Comparison of ENCODE assay signal across 8 cellular contexts in genomic region chr19:4968462-4969291, GRCh38. TPM values are rescaled to one million over a fixed set of nuclear protein-coding genes. Genes with fewer than 3 reads are reported as not detected.
DNase-seq lines count a peak whose midpoint lies in the region; ATAC-seq, FAIRE-seq and TF ChIP-seq lines count a peak whose summit lies in the region.

KDM4B (plus strand) TSS chr19:4969113; CDS start chr19:5032891, 63,778 bp downstream.

- intact Hi-C loops in esophagus squamous epithelium (cut with DNase I), result no loop called here

- no peaks in the 10 kb centered on the region for H3K9me3 Mint-ChIP-seq in activated T-cell treated with anti-CD3 and anti-CD28 coated beads, Interleukin-2, amount 50 U/mL, for 72 hours
- no peaks in the 10 kb centered on the region for H3K9me3 Mint-ChIP-seq in naive B cell
- H3K9me3 Mint-ChIP-seq in stimulated activated memory B cell treated with anti-CD40 and anti-IgM and Interleukin-4, amounts not matched to agents 10 μg/mL and 1 μg/mL and 100 μg/mL, for 72 hours, result no peaks in the 10 kb centered on the region

- TF ChIP-seq CTCF in esophagus squamous epithelium (IDR thresholded peaks at IDR 0.05), result no peak

- peaks cover 36 to 51% (median 43%) of the 10 kb centered on the region in 3 donors for H3K4me1 ChIP-seq in esophagus squamous epithelium

- peak within 1 kb of the TSS; percentile 97 for H3K4me3 Mint-ChIP-seq in activated T-cell treated with anti-CD3 and anti-CD28 coated beads, Interleukin-2, amount 50 U/mL, for 72 hours
- peak within 1 kb of the TSS; percentile 88 to 97 (median 94) for H3K4me3 Mint-ChIP-seq in naive B cell
- H3K4me3 Mint-ChIP-seq in stimulated activated memory B cell treated with anti-CD40 and anti-IgM and Interleukin-4, amounts not matched to agents 10 μg/mL and 1 μg/mL and 100 μg/mL, for 72 hours, result peak within 1 kb of the TSS; percentile 91

- peak within 1 kb of the TSS; percentile 74 for H3K27ac Mint-ChIP-seq in activated T-cell treated with anti-CD3 and anti-CD28 coated beads, Interleukin-2, amount 50 U/mL, for 72 hours
- peak within 1 kb of the TSS; percentile 93 to 98 (median 96) for H3K27ac Mint-ChIP-seq in naive B cell
- H3K27ac Mint-ChIP-seq in stimulated activated memory B cell treated with anti-CD40 and anti-IgM and Interleukin-4, amounts not matched to agents 10 μg/mL and 1 μg/mL and 100 μg/mL, for 72 hours, result peak within 1 kb of the TSS; percentile 83

- H3K27me3 Mint-ChIP-seq in activated T-cell treated with anti-CD3 and anti-CD28 coated beads, Interleukin-2, amount 50 U/mL, for 72 hours (ENCODE audit: low read depth), result no peaks in the 10 kb centered on the region
- no peaks in the 10 kb centered on the region for H3K27me3 Mint-ChIP-seq in naive B cell
- H3K27me3 Mint-ChIP-seq in stimulated activated memory B cell treated with anti-CD40 and anti-IgM and Interleukin-4, amounts not matched to agents 10 μg/mL and 1 μg/mL and 100 μg/mL, for 72 hours, result no peaks in the 10 kb centered on the region

- H3K9me3 ChIP-seq in KOPT-K1 (ENCODE audit: insufficient read depth, low read length, poor library complexity, severe bottlenecking), result no peaks in the 10 kb centered on the region
- no peaks in the 10 kb centered on the region for H3K9me3 ChIP-seq in esophagus squamous epithelium

- ATAC-seq in GM21786 (IDR thresholded peaks at IDR 0.05; ENCODE audit: unreplicated experiment) (peak; percentile 89), naive B cell (ENCODE audit: low read depth in 2 of 2) (peak; percentile 87 to 89)
- peak; percentile 94 for ATAC-seq in activated T-cell treated with anti-CD3 and anti-CD28 coated beads, Interleukin-2, amount 50 U/mL, for 72 hours (replicated peaks in 1 of 2)
- peak; percentile 98 for ATAC-seq in stimulated activated memory B cell treated with anti-CD40 and anti-IgM and Interleukin-4, amounts not matched to agents 10 μg/mL and 1 μg/mL and 100 μg/mL, for 72 hours

- H3K27ac ChIP-seq in KOPT-K1 (ENCODE audit: low read depth, low read length, poor library complexity, severe bottlenecking) (peak within 1 kb of the TSS; percentile 30), esophagus squamous epithelium (peak within 1 kb of the TSS; percentile 85 to 92 (median 91))

- H3K27me3 ChIP-seq in esophagus squamous epithelium, result no peaks in the 10 kb centered on the region

- H3K36me3 ChIP-seq in KOPT-K1 (ENCODE audit: insufficient read depth, low read length) (peaks cover 34% of the 10 kb centered on the region), esophagus squamous epithelium (no peaks in the 10 kb centered on the region)

- WGBS in esophagus squamous epithelium, 2 donors, result 0 to 6% methylated on average over 8 to 9 of the region's 96 CpGs

- peak; percentile 99 for DNase-seq in DMS79 (lab: John Stamatoyannopoulos, UW)
- DNase-seq in RCC 7860 (ENCODE audit: low spot score), result peak; percentile 98
- DNase-seq in activated T-cell treated with anti-CD3 and anti-CD28 coated beads, Interleukin-2, amount 50 U/mL, for 72 hours, result peak; percentile 99 to 100
- peak; percentile 100 for DNase-seq in esophagus squamous epithelium (lab: John Stamatoyannopoulos, UW)
- peak; percentile 100 for DNase-seq in naive B cell

- peak in 3 of 4 donors; percentile 95 to 99 (median 96) for TF ChIP-seq POLR2A in esophagus squamous epithelium (IDR thresholded peaks at IDR 0.05)

- FAIRE-seq in RCC 7860 (lab: Jason Lieb, UNC), result peak; percentile 72

- peak within 1 kb of the TSS; percentile 51 to 76 (median 72) for H3K4me3 ChIP-seq in esophagus squamous epithelium

- peaks cover 50% of the 10 kb centered on the region for H3K4me1 Mint-ChIP-seq in activated T-cell treated with anti-CD3 and anti-CD28 coated beads, Interleukin-2, amount 50 U/mL, for 72 hours (ENCODE audit: low read depth)
- peaks cover 33 to 41% (median 33%) of the 10 kb centered on the region in 3 donors for H3K4me1 Mint-ChIP-seq in naive B cell
- H3K4me1 Mint-ChIP-seq in stimulated activated memory B cell treated with anti-CD40 and anti-IgM and Interleukin-4, amounts not matched to agents 10 μg/mL and 1 μg/mL and 100 μg/mL, for 72 hours, result peaks cover 44% of the 10 kb centered on the region

- H3K36me3 Mint-ChIP-seq in activated T-cell treated with anti-CD3 and anti-CD28 coated beads, Interleukin-2, amount 50 U/mL, for 72 hours (ENCODE audit: insufficient read depth in 2 of 2), result peaks cover 1 to 9% of the 10 kb centered on the region in 2 donors
- no peaks in the 10 kb centered on the region for H3K36me3 Mint-ChIP-seq in naive B cell
- peaks cover 6% of the 10 kb centered on the region for H3K36me3 Mint-ChIP-seq in stimulated activated memory B cell treated with anti-CD40 and anti-IgM and Interleukin-4, amounts not matched to agents 10 μg/mL and 1 μg/mL and 100 μg/mL, for 72 hours

RNA-seq across cellular contexts. Expression of gene KDM4B, which starts in this region (rescaled TPM):
- total RNA-seq in activated T-cell treated with anti-CD3 and anti-CD28 coated beads, Interleukin-2, amount 50 U/mL, for 72 hours, result 10 to 100 TPM; 31.3 to 37.1 TPM
- 10 to 100 TPM; 14.0 to 39.9 (median 19.5) TPM for total RNA-seq in esophagus squamous epithelium
- 10 to 100 TPM; 17.9 to 94.1 (median 50.8) TPM for polyA plus RNA-seq in naive B cell (ENCODE audit: low read depth in 6 of 6)

Comparison
In these comparisons a context has a peak if more than half of its experiments do, and no peak if none do; other contexts are left out.
1. Peak in every context shown above with its lines: DNase-seq, ATAC-seq, H3K4me3 ChIP-seq and H3K27ac ChIP-seq.